Comparison of ENCODE assay signal across 8 cellular contexts in genomic region chr17:81926451-81927144, GRCh38. TPM values are rescaled to one million over a fixed set of nuclear protein-coding genes. Genes with fewer than 3 reads are reported as not detected.
DNase-seq lines count a peak whose midpoint lies in the region; ATAC-seq and TF ChIP-seq lines count a peak whose summit lies in the region.

No MANE protein-coding gene starts in this region.

- 0 out of 2 replicates have a peak overlapping the region, but pooled peaks have one; percentile 30 for H2AFZ ChIP-seq in DND-41 (ENCODE audit: low read depth, low read length)

- no peaks in the 10 kb centered on the region for H3K9me3 ChIP-seq in DND-41 (ENCODE audit: insufficient read depth, low read length, severe bottlenecking)
- H3K9me3 ChIP-seq in right lobe of liver, result no peaks in the 10 kb centered on the region

- peaks cover 49% of the 10 kb centered on the region for H4K20me1 ChIP-seq in DND-41 (ENCODE audit: insufficient read depth, low read length)

- DNase-seq in DND-41 (peak; percentile 57), H7 (peak; percentile 94), NCI-H2196 (lab: John Stamatoyannopoulos, UW; ENCODE audit: unreplicated experiment) (peak; percentile 75), dermis microvascular lymphatic vessel endothelial cell (ENCODE audit: low read depth in 2 of 2) (peak; percentile 66 to 87), right lobe of liver (peak; percentile 89 to 92 (median 92)), mesenteric fat pad (ENCODE audit: low spot score) (no peak)
- DNase-seq in activated CD4-positive, alpha-beta T cell treated with anti-CD3 and anti-CD28 coated beads for 48 hours, result peak; percentile 78
- peak in 2 of 3 donors; percentile 26 to 63 for DNase-seq in stimulated activated CD4-positive, alpha-beta T cell treated with anti-CD3 and anti-CD28 coated beads, TNF-alpha, amount 100 ng/mL, for 1 hour (ENCODE audit: low read depth in 3 of 3, low spot score in 1 of 3)

- no peak for TF ChIP-seq CTCF in DND-41 (IDR thresholded peaks at IDR 0.05; ENCODE audit: borderline replicate concordance, extremely low read depth, low read length, poor library complexity, severe bottlenecking)
- no peak for TF ChIP-seq CTCF in right lobe of liver (IDR thresholded peaks at IDR 0.05)

- H3K27me3 ChIP-seq in DND-41 (ENCODE audit: insufficient read depth, low read length, poor library complexity) (no peaks in the 10 kb centered on the region), H7 (ENCODE audit: control insufficient read depth, insufficient read depth, low read length) (peaks cover 10% of the 10 kb centered on the region), right lobe of liver (no peaks in the 10 kb centered on the region)

- intact Hi-C loops in right lobe of liver (cut with DNase I), result no loop called here

- ATAC-seq in DND-41 (ENCODE audit: insufficient read depth, low read depth), result peak; percentile 33
- peak; percentile 64 to 71 (median 68) for ATAC-seq in right lobe of liver

- H3K36me3 ChIP-seq in DND-41 (ENCODE audit: insufficient read depth, low read length), result peaks cover 17% of the 10 kb centered on the region
- H3K36me3 ChIP-seq in H7 (replicated peaks; ENCODE audit: control insufficient read depth, insufficient read depth, low read length), result peaks cover 2% of the 10 kb centered on the region
- peaks cover 0 to 10% (median 4%) of the 10 kb centered on the region in 4 donors for H3K36me3 ChIP-seq in right lobe of liver

- WGBS in right lobe of liver (ENCODE audit: insufficient coverage, low coverage, low lambda C conversion rate, missing lambda C conversion rate), result 0% methylated on average over 14 of the region's 44 CpGs

- H3K4me3 ChIP-seq in DND-41 (ENCODE audit: low read depth in 1 of 2, low read length in 2 of 2), result peak overlapping the region; percentile 75 to 90; a peak in 3 of 4 replicates
- peak overlapping the region; percentile 67 for H3K4me3 ChIP-seq in H7 (ENCODE audit: insufficient read depth, low read depth, low read length)
- peak overlapping the region; percentile 69 to 96 (median 86) for H3K4me3 ChIP-seq in right lobe of liver

- H3K79me2 ChIP-seq in DND-41 (ENCODE audit: insufficient read depth, low read length), result peaks cover 59% of the 10 kb centered on the region

- H3K27ac ChIP-seq in DND-41 (ENCODE audit: low read length) (peak overlapping the region; percentile 72), right lobe of liver (peak overlapping the region; percentile 84 to 97 (median 97))

- peaks cover 47% of the 10 kb centered on the region for H3K4me1 ChIP-seq in DND-41 (ENCODE audit: insufficient read depth, low read length)
- H3K4me1 ChIP-seq in right lobe of liver, result peaks cover 0 to 50% (median 27%) of the 10 kb centered on the region in 4 donors

- peak overlapping the region; percentile 88 for H3K9ac ChIP-seq in DND-41 (ENCODE audit: low read depth, low read length)

- peak overlapping the region; percentile 74 for H3K4me2 ChIP-seq in DND-41 (ENCODE audit: insufficient read depth, low read length)

- TF ChIP-seq POLR2A in right lobe of liver (IDR thresholded peaks at IDR 0.05), result peak; percentile 73

RNA-seq across cellular contexts. Expression of gene MAFG, which starts 0.9 kb away (rescaled TPM):
- 27.0 and 31.7 TPM in 2 replicates for total RNA-seq in H7 (2014; rRNA removed; shearing (Covaris generic))
- total RNA-seq in dermis microvascular lymphatic vessel endothelial cell, result 10.4 and 19.0 TPM in 2 replicates
- total RNA-seq in right lobe of liver, result 10 to 100 TPM in 2 of 6 experiments, 1 to 10 TPM in 4; 7.4 to 12.9 (median 9.2) TPM
- 29.7 TPM for total RNA-seq in mesenteric fat pad

RNA-seq across cellular contexts. Expression of gene SIRT7, which starts 8.6 kb away (rescaled TPM):
- total RNA-seq in H7 (2014; rRNA removed; shearing (Covaris generic)), result 19.0 and 21.4 TPM in 2 replicates
- total RNA-seq in dermis microvascular lymphatic vessel endothelial cell, result 11.9 and 12.3 TPM in 2 replicates
- total RNA-seq in right lobe of liver, result 10 to 100 TPM in 4 of 6 experiments, 1 to 10 TPM in 2; 7.4 to 15.0 (median 12.2) TPM
- 16.9 TPM for total RNA-seq in mesenteric fat pad

RNA-seq across cellular contexts. Expression of gene PYCR1, which starts 10.5 kb away (rescaled TPM):
- 267 and 298 TPM in 2 replicates for total RNA-seq in H7 (2014; rRNA removed; shearing (Covaris generic))
- total RNA-seq in dermis microvascular lymphatic vessel endothelial cell (60.8 and 71.2 TPM in 2 replicates), right lobe of liver (10 to 100 TPM in 1 of 6 experiments, 1 to 10 TPM in 5; 3.2 to 10.6 (median 5.1) TPM), mesenteric fat pad (9.5 TPM)

RNA-seq across cellular contexts. Expression of gene PCYT2, which starts 15.4 kb away (rescaled TPM):
- total RNA-seq in H7 (2014; rRNA removed; shearing (Covaris generic)), result 21.0 and 37.0 TPM in 2 replicates
- total RNA-seq in dermis microvascular lymphatic vessel endothelial cell (30.2 and 40.4 TPM in 2 replicates), right lobe of liver (100 to 1,000 TPM in 1 of 6 experiments, 10 to 100 TPM in 5; 63.5 to 103 (median 89.3) TPM), mesenteric fat pad (33.9 TPM)

RNA-seq across cellular contexts. Expression of gene MYADML2, which starts 20.4 kb away (rescaled TPM):
- total RNA-seq in H7 (2014; rRNA removed; shearing (Covaris generic)), result 0.24 and 0.30 TPM in 2 replicates
- total RNA-seq in dermis microvascular lymphatic vessel endothelial cell (not detected in 2 replicates), right lobe of liver (not detected), mesenteric fat pad (not detected)
